Comparison of ENCODE assay signal across 8 cellular contexts in genomic region chr6:26342106-26342999, GRCh38. TPM values are rescaled to one million over a fixed set of nuclear protein-coding genes. Genes with fewer than 3 reads are reported as not detected.
DNase-seq lines count a peak whose midpoint lies in the region; ATAC-seq and TF ChIP-seq lines count a peak whose summit lies in the region.

No MANE protein-coding gene starts in this region.

- intact Hi-C loops in esophagus squamous epithelium (cut with DNase I) (loop anchor here (10.0 kb wide), 1 partner anchor 242 kb away; no protein-coding TSS in a partner anchor), upper lobe of right lung (cut with DNase I) (no loop called here)

- H3K79me2 ChIP-seq in OCI-LY3 (ENCODE audit: low read length): no peaks in the 10 kb centered on the region

- WGBS in esophagus squamous epithelium, 2 donors: 41 to 49% methylated on average over 11 of the region's 11 CpGs

- TF ChIP-seq POLR2A in esophagus squamous epithelium (IDR thresholded peaks at IDR 0.05): no peak

- H3K27ac ChIP-seq in OCI-LY3 (ENCODE audit: low read length) (no peak overlapping the region), esophagus squamous epithelium (no peak overlapping the region), upper lobe of right lung (no peak overlapping the region)

- H3K9me3 ChIP-seq in OCI-LY3 (ENCODE audit: insufficient read depth, low read length): no peaks in the 10 kb centered on the region
- no peaks in the 10 kb centered on the region for H3K9me3 ChIP-seq in esophagus squamous epithelium
- no peaks in the 10 kb centered on the region for H3K9me3 ChIP-seq in upper lobe of right lung

- DNase-seq in ELF-1 (ENCODE audit: low read depth, low spot score) (peak; percentile 59), H7 (no peak), esophagus squamous epithelium (lab: John Stamatoyannopoulos, UW) (no peak), upper lobe of right lung (no peak), NCI-H1930 (lab: John Stamatoyannopoulos, UW) (no peak), NCI-H1694 (lab: John Stamatoyannopoulos, UW) (no peak), iPS-NIHi7 (ENCODE audit: extremely low spot score) (no peak)

- H3K4me1 ChIP-seq in OCI-LY3 (ENCODE audit: low read length) (peaks cover 8% of the 10 kb centered on the region; the same call in 1 of the 2 replicates), esophagus squamous epithelium (peaks cover 0 to 3% (median 0%) of the 10 kb centered on the region in 3 donors), upper lobe of right lung (no peaks in the 10 kb centered on the region)

- peak overlapping the region; percentile 41 for H2AFZ ChIP-seq in OCI-LY3 (ENCODE audit: low read depth, low read length)

- TF ChIP-seq CTCF in OCI-LY3 (IDR thresholded peaks at IDR 0.05; ENCODE audit: low read depth, low read length) (no peak), esophagus squamous epithelium (IDR thresholded peaks at IDR 0.05) (no peak), upper lobe of right lung (IDR thresholded peaks at IDR 0.05) (no peak)

- peak overlapping the region; percentile 26; the same call in 1 of the 2 replicates for H3K9ac ChIP-seq in OCI-LY3 (ENCODE audit: low read length)

- H3K36me3 ChIP-seq in H7 (replicated peaks; ENCODE audit: control insufficient read depth, insufficient read depth, low read length): no peaks in the 10 kb centered on the region
- no peaks in the 10 kb centered on the region for H3K36me3 ChIP-seq in OCI-LY3 (replicated peaks; ENCODE audit: low read depth, low read length)
- no peaks in the 10 kb centered on the region for H3K36me3 ChIP-seq in esophagus squamous epithelium
- no peaks in the 10 kb centered on the region for H3K36me3 ChIP-seq in upper lobe of right lung

- peak overlapping the region; percentile 73 for H3K4me2 ChIP-seq in OCI-LY3 (ENCODE audit: low read length)

- no peaks in the 10 kb centered on the region for H4K20me1 ChIP-seq in OCI-LY3 (ENCODE audit: insufficient read depth, low read length)

- H3K4me3 ChIP-seq in H7 (ENCODE audit: insufficient read depth, low read depth, low read length) (peak overlapping the region; percentile 46), OCI-LY3 (ENCODE audit: low read length) (peak overlapping the region; percentile 72), esophagus squamous epithelium (peak overlapping the region in 3 of 4 donors; percentile 5 to 14 (median 10)), upper lobe of right lung (peak overlapping the region; percentile 13)

- no peak for ATAC-seq in upper lobe of right lung

- H3K27me3 ChIP-seq in H7 (ENCODE audit: control insufficient read depth, insufficient read depth, low read length) (no peaks in the 10 kb centered on the region), OCI-LY3 (ENCODE audit: low read depth, low read length) (peaks cover 48% of the 10 kb centered on the region), esophagus squamous epithelium (peaks cover 0 to 25% (median 0%) of the 10 kb centered on the region in 4 donors), upper lobe of right lung (no peaks in the 10 kb centered on the region)

RNA-seq across cellular contexts. Expression of gene BTN3A2, which starts 22.6 kb away (rescaled TPM):
- 1.4 and 1.6 TPM in 2 replicates for total RNA-seq in H7 (2014; rRNA removed; shearing (Covaris generic))
- 10 to 100 TPM in 2 of 4 donors, 1 to 10 TPM in 2; 5.8 to 17.9 (median 11.1) TPM for total RNA-seq in esophagus squamous epithelium
- 65.2 TPM for total RNA-seq in upper lobe of right lung

RNA-seq across cellular contexts. Expression of gene BTN2A2, which starts 40.6 kb away (rescaled TPM):
- 9.5 and 10.6 TPM in 2 replicates for total RNA-seq in H7 (2014; rRNA removed; shearing (Covaris generic))
- total RNA-seq in esophagus squamous epithelium (1 to 10 TPM; 1.7 to 8.4 (median 4.8) TPM), upper lobe of right lung (25.6 TPM)

RNA-seq across cellular contexts. Expression of gene BTN3A1, which starts 59.7 kb away (rescaled TPM):
- 1.2 and 2.9 TPM in 2 replicates for total RNA-seq in H7 (2014; rRNA removed; shearing (Covaris generic))
- total RNA-seq in esophagus squamous epithelium (10 to 100 TPM in 2 of 4 donors, 1 to 10 TPM in 2; 4.2 to 14.4 (median 8.0) TPM), upper lobe of right lung (52.2 TPM)

Comparison
In these comparisons a context has a peak if more than half of its experiments do, and no peak if none do; other contexts are left out.
1. H3K4me3 ChIP-seq: peak in every context shown above with its lines; median percentile 72 in OCI-LY3; 46 in H7; 13 in upper lobe of right lung; 10 in esophagus squamous epithelium.